ENCODE assay signal across 1 cellular context in genomic region chr3:52055537-52056351, GRCh38.
TF ChIP-seq lines count a peak whose summit lies in the region.

No MANE protein-coding gene starts in this region.

TF ChIP-seq in HepG2, 621 proteins besides CTCF, POLR2A, EP300 and RAD21 (continued from another document and continues in another):
- TF ChIP-seq, protein P1, sequence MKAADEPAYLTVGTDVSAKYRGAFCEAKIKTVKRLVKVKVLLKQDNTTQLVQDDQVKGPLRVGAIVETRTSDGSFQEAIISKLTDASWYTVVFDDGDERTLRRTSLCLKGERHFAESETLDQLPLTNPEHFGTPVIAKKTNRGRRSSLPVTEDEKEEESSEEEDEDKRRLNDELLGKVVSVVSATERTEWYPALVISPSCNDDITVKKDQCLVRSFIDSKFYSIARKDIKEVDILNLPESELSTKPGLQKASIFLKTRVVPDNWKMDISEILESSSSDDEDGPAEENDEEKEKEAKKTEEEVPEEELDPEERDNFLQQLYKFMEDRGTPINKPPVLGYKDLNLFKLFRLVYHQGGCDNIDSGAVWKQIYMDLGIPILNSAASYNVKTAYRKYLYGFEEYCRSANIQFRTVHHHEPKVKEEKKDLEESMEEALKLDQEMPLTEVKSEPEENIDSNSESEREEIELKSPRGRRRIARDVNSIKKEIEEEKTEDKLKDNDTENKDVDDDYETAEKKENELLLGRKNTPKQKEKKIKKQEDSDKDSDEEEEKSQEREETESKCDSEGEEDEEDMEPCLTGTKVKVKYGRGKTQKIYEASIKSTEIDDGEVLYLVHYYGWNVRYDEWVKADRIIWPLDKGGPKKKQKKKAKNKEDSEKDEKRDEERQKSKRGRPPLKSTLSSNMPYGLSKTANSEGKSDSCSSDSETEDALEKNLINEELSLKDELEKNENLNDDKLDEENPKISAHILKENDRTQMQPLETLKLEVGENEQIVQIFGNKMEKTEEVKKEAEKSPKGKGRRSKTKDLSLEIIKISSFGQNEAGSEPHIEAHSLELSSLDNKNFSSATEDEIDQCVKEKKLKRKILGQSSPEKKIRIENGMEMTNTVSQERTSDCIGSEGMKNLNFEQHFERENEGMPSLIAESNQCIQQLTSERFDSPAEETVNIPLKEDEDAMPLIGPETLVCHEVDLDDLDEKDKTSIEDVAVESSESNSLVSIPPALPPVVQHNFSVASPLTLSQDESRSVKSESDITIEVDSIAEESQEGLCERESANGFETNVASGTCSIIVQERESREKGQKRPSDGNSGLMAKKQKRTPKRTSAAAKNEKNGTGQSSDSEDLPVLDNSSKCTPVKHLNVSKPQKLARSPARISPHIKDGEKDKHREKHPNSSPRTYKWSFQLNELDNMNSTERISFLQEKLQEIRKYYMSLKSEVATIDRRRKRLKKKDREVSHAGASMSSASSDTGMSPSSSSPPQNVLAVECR (CRISPR knock-in tag; IDR thresholded peaks at IDR 0.05; ENCODE audit: borderline replicate concordance), result peak; percentile 54
- no peak for TF ChIP-seq RBAK (CRISPR knock-in tag; IDR thresholded peaks at IDR 0.05)
- TF ChIP-seq CENPT (CRISPR knock-in tag; IDR thresholded peaks at IDR 0.05; ENCODE audit: low read depth), result peak; percentile 82; the same call in 1 of the 2 replicates
- TF ChIP-seq ZNF609 (CRISPR knock-in tag; IDR thresholded peaks at IDR 0.05; ENCODE audit: borderline replicate concordance), result 0 out of 2 replicates have a peak, but pooled peaks have one; percentile 33
- TF ChIP-seq FUBP1 (CRISPR knock-in tag; IDR thresholded peaks at IDR 0.05; ENCODE audit: borderline replicate concordance), result no peak
- no peak for TF ChIP-seq ZNF33A (CRISPR knock-in tag; IDR thresholded peaks at IDR 0.05; ENCODE audit: borderline replicate concordance)
- peak; percentile 62; the same call in 1 of the 2 replicates for TF ChIP-seq JUND (CRISPR knock-in tag; IDR thresholded peaks at IDR 0.05)
- TF ChIP-seq CBX1 (IDR thresholded peaks at IDR 0.05; ENCODE audit: low read depth), result no peak
- peak; percentile 86; the same call in 1 of the 2 replicates for TF ChIP-seq ZNF580 (CRISPR knock-in tag; IDR thresholded peaks at IDR 0.05; ENCODE audit: borderline replicate concordance, low read depth)
- no peak for TF ChIP-seq ZNF747 (CRISPR knock-in tag; IDR thresholded peaks at IDR 0.05; ENCODE audit: borderline replicate concordance)
- TF ChIP-seq ZBTB43 (CRISPR knock-in tag; conservative IDR thresholded peaks at IDR 0.05), result peak; percentile 75
- no peak for TF ChIP-seq FOXO1 (CRISPR knock-in tag; IDR thresholded peaks at IDR 0.05)
- no peak for TF ChIP-seq MLX (CRISPR knock-in tag; IDR thresholded peaks at IDR 0.05)
- no peak for TF ChIP-seq ZNF878 (CRISPR knock-in tag; IDR thresholded peaks at IDR 0.05)
- peak; percentile 89 for TF ChIP-seq IRX3 (CRISPR knock-in tag; IDR thresholded peaks at IDR 0.05; ENCODE audit: borderline replicate concordance, low read depth)
- peak; percentile 36; the same call in 1 of the 2 replicates for TF ChIP-seq CEBPG (CRISPR knock-in tag; IDR thresholded peaks at IDR 0.05)
- TF ChIP-seq STAG1 (CRISPR knock-in tag; IDR thresholded peaks at IDR 0.05), result peak; percentile 53
- peak; percentile 98 for TF ChIP-seq ZNF773 (CRISPR knock-in tag; IDR thresholded peaks at IDR 0.05; ENCODE audit: borderline replicate concordance)
- TF ChIP-seq ZBTB38 (CRISPR knock-in tag; IDR thresholded peaks at IDR 0.05), result peak; percentile 86
- 0 out of 2 replicates have a peak, but pooled peaks have one; percentile 51 for TF ChIP-seq ZNF333 (CRISPR knock-in tag; IDR thresholded peaks at IDR 0.05; ENCODE audit: borderline replicate concordance)
- TF ChIP-seq MXD1 (CRISPR knock-in tag; IDR thresholded peaks at IDR 0.05), result peak; percentile 91
- 0 out of 2 replicates have a peak, but pooled peaks have one; percentile 74 for TF ChIP-seq ZSCAN25 (CRISPR knock-in tag; IDR thresholded peaks at IDR 0.05)
- no peak for TF ChIP-seq BRD4 (CRISPR knock-in tag; IDR thresholded peaks at IDR 0.05)
- peak; percentile 50; the same call in 1 of the 2 replicates for TF ChIP-seq SRY (CRISPR knock-in tag; IDR thresholded peaks at IDR 0.05)
- TF ChIP-seq KAT7 (CRISPR knock-in tag; IDR thresholded peaks at IDR 0.05; ENCODE audit: borderline replicate concordance), result peak; percentile 44; the same call in 1 of the 2 replicates
- TF ChIP-seq ZNF451 (CRISPR knock-in tag; IDR thresholded peaks at IDR 0.05), result peak; percentile 92
- TF ChIP-seq ERF (CRISPR knock-in tag; IDR thresholded peaks at IDR 0.05), result peak; percentile 59; the same call in 1 of the 2 replicates
- no peak for TF ChIP-seq ZNF24 (IDR thresholded peaks at IDR 0.05)
- no peak for TF ChIP-seq ZNF674 (CRISPR knock-in tag; IDR thresholded peaks at IDR 0.05; ENCODE audit: low read depth)
- no peak for TF ChIP-seq PHF5A (CRISPR knock-in tag; IDR thresholded peaks at IDR 0.05; ENCODE audit: low read depth, unreplicated experiment)
- peak; percentile 94 for TF ChIP-seq MTERF4 (CRISPR knock-in tag; IDR thresholded peaks at IDR 0.05)
- no peak for TF ChIP-seq RFX5 (IDR thresholded peaks at IDR 0.05; ENCODE audit: low read depth, low read length)
- TF ChIP-seq, protein P2, sequence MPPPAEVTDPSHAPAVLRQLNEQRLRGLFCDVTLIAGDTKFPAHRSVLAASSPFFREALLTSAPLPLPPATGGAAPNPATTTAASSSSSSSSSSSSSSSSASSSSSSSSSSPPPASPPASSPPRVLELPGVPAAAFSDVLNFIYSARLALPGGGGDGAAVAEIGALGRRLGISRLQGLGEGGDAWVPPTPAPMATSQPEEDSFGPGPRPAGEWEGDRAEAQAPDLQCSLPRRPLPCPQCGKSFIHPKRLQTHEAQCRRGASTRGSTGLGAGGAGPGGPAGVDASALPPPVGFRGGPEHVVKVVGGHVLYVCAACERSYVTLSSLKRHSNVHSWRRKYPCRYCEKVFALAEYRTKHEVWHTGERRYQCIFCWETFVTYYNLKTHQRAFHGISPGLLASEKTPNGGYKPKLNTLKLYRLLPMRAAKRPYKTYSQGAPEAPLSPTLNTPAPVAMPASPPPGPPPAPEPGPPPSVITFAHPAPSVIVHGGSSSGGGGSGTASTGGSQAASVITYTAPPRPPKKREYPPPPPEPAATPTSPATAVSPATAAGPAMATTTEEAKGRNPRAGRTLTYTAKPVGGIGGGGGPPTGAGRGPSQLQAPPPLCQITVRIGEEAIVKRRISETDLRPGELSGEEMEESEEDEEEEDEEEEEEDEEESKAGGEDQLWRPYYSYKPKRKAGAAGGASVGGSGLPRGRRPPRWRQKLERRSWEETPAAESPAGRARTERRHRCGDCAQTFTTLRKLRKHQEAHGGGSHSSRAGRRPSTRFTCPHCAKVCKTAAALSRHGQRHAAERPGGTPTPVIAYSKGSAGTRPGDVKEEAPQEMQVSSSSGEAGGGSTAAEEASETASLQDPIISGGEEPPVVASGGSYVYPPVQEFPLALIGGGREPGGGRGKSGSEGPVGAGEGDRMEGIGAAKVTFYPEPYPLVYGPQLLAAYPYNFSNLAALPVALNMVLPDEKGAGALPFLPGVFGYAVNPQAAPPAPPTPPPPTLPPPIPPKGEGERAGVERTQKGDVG (CRISPR knock-in tag; IDR thresholded peaks at IDR 0.05; ENCODE audit: borderline replicate concordance), result no peak
- TF ChIP-seq DMAP1 (CRISPR knock-in tag; IDR thresholded peaks at IDR 0.05), result peak; percentile 25; the same call in 1 of the 2 replicates
- TF ChIP-seq, protein P3, sequence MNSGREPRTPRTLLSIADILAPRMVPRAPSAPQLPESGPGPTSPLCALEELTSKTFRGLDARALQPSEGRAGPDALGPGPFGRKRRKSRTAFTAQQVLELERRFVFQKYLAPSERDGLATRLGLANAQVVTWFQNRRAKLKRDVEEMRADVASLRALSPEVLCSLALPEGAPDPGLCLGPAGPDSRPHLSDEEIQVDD (CRISPR knock-in tag; IDR thresholded peaks at IDR 0.05; ENCODE audit: borderline replicate concordance), result peak; percentile 78; the same call in 1 of the 2 replicates
- TF ChIP-seq ZSCAN9 (CRISPR knock-in tag; IDR thresholded peaks at IDR 0.05; ENCODE audit: borderline replicate concordance), result peak; percentile 23; the same call in 1 of the 2 replicates
- TF ChIP-seq ZNF337 (CRISPR knock-in tag; IDR thresholded peaks at IDR 0.05; ENCODE audit: borderline replicate concordance, low read depth), result peak; percentile 62; the same call in 1 of the 2 replicates
- TF ChIP-seq FOXO4 (CRISPR knock-in tag; conservative IDR thresholded peaks at IDR 0.05), result 0 out of 2 replicates have a peak, but pooled peaks have one; percentile 78
- TF ChIP-seq GABPB1 (CRISPR knock-in tag; IDR thresholded peaks at IDR 0.05), result peak; percentile 66; the same call in 1 of the 2 replicates
